ENCODE assay signal across 30 cellular contexts in genomic region chr5:31372124-31372523, GRCh38.
"Had no signal": no experiment of that assay in that cellular context is flagged by ENCODE, and none has a peak within 500 bp of the region (broad histone marks: within the 10 kb centered on the region; RNA-seq: fewer than 3 reads in every experiment).

No MANE protein-coding gene starts in this region.

- H3K27ac ChIP-seq: adrenal gland, ascending aorta, body of pancreas, brain microvascular endothelial cell, breast epithelium, cardiac muscle cell had no signal

- H3K4me1 ChIP-seq: adrenal gland, ascending aorta, body of pancreas, breast epithelium had no signal

- H3K4me3 ChIP-seq: adrenal gland, ascending aorta, body of pancreas, breast epithelium, cardiac muscle cell had no signal

- DNase-seq: activated effector memory CD4-positive, alpha-beta T cell treated with anti-CD3 and anti-CD28 coated beads, Interleukin-2, amount 50 U/mL, for 16 hours; activated effector memory CD4-positive, alpha-beta T cell treated with Interleukin-2 at 50 U/mL for 16 hours; activated gamma-delta T cell; activated gamma-delta T cell treated with Interleukin-2 at 50 U/mL for 16 hours; activated naive CD4-positive, alpha-beta T cell; activated naive CD4-positive, alpha-beta T cell treated with anti-CD3 and anti-CD28 coated beads for 36 hours; activated naive CD4-positive, alpha-beta T cell treated with anti-CD3 and anti-CD28 coated beads, Interleukin-2, amount 10 ng/mL, durations not matched to agents 7 days and 5 days; activated naive CD4-positive, alpha-beta T cell treated with anti-CD3 and anti-CD28 coated beads, Interleukin-2, amount 50 U/mL, for 16 hours; activated naive CD4-positive, alpha-beta T cell treated with Interleukin-2 at 50 U/mL for 16 hours; activated naive CD8-positive, alpha-beta T cell treated with anti-CD3 and anti-CD28 coated beads for 36 hours; activated naive CD8-positive, alpha-beta T cell treated with anti-CD3 and anti-CD28 coated beads, Interleukin-2, amount 10 ng/mL, durations not matched to agents 7 days and 5 days; activated naive CD8-positive, alpha-beta T cell treated with anti-CD3 and anti-CD28 coated beads, Interleukin-2, amount 50 U/mL, for 24 hours; activated T-cell treated with anti-CD3 and anti-CD28 coated beads, Interleukin-2, amount 50 U/mL, for 1 hour; activated T-cell treated with anti-CD3 and anti-CD28 coated beads, Interleukin-2, amount 50 U/mL, for 24 hours; activated T-cell treated with anti-CD3 and anti-CD28 coated beads, Interleukin-2, amount 50 U/mL, for 4 hours; activated T-cell treated with anti-CD3 and anti-CD28 coated beads, Interleukin-2, amount 50 U/mL, for 48 hours; activated T-cell treated with anti-CD3 and anti-CD28 coated beads, Interleukin-2, amount 50 U/mL, for 72 hours; adrenal gland; amniotic stem cell; amygdala; anterior cingulate cortex; aorta; body of pancreas; brain microvascular endothelial cell; caudate nucleus; central memory CD4-positive, alpha-beta T cell; cerebellar nuclear complex had no signal

- H3K9me3 ChIP-seq: adrenal gland, ascending aorta, body of pancreas, breast epithelium had no signal

- H3K36me3 ChIP-seq: adrenal gland, ascending aorta, brain microvascular endothelial cell, breast epithelium, cardiac muscle cell had no signal
